8 cellular contexts compared by ENCODE assay signal in genomic region chr2:160918909-160919503, GRCh38.
DNase-seq lines count a peak whose midpoint lies in the region; ATAC-seq and TF ChIP-seq lines count a peak whose summit lies in the region.

No MANE protein-coding gene starts in this region.

- H3F3A ChIP-seq in GM23248 (ENCODE audit: insufficient read depth), result peaks cover 49% of the 10 kb centered on the region

- H3K4me3 ChIP-seq in GM23248, result no peak overlapping the region
- no peak overlapping the region for H3K4me3 ChIP-seq in psoas muscle

- no peak overlapping the region for H2AFZ ChIP-seq in GM23248

- TF ChIP-seq CTCF in psoas muscle (IDR thresholded peaks at IDR 0.05), result peak; percentile 36

- peak overlapping the region; percentile 10 for H3K4me2 ChIP-seq in GM23248 (ENCODE audit: unreplicated experiment)

- no peaks in the 10 kb centered on the region for H3K27me3 ChIP-seq in GM23248 (replicated peaks; ENCODE audit: insufficient read depth)
- no peaks in the 10 kb centered on the region for H3K27me3 ChIP-seq in psoas muscle (ENCODE audit: insufficient read depth in 3 of 3, low read length in 2 of 3)

- no peak overlapping the region for H3K9ac ChIP-seq in GM23248

- H3K9me3 ChIP-seq in GM23248 (ENCODE audit: low read depth) (no peaks in the 10 kb centered on the region), psoas muscle (no peaks in the 10 kb centered on the region)

- in situ Hi-C loops in GM23248 (cut with MboI), result no loop called here

- H3K79me2 ChIP-seq in GM23248 (ENCODE audit: insufficient read depth), result no peaks in the 10 kb centered on the region

- WGBS in GM23248 (ENCODE audit: low coverage in 1 of 2, low lambda C conversion rate in 2 of 2, missing lambda C conversion rate in 2 of 2), 2 experiments, result 44 to 55% methylated on average over 4 of the region's 4 CpGs
- WGBS in psoas muscle, 3 donors, result 51 to 69% (median 55%) methylated on average over 4 of the region's 4 CpGs

- no peaks in the 10 kb centered on the region for H3K36me3 ChIP-seq in GM23248 (ENCODE audit: low read depth)
- H3K36me3 ChIP-seq in psoas muscle (ENCODE audit: insufficient read depth in 1 of 2, low read depth in 1 of 2), result no peaks in the 10 kb centered on the region

- H3K4me1 ChIP-seq in GM23248 (ENCODE audit: insufficient read depth) (peaks cover 62% of the 10 kb centered on the region), psoas muscle (peaks cover 9% of the 10 kb centered on the region)

- ATAC-seq in psoas muscle (peak in 2 of 4 donors; percentile 50 to 56), HG02588 (IDR thresholded peaks at IDR 0.05; ENCODE audit: unreplicated experiment) (no peak)

- H3K9me2 ChIP-seq in GM23248 (ENCODE audit: insufficient read depth), result no peaks in the 10 kb centered on the region

- H3K27ac ChIP-seq in GM23248 (0 out of 2 replicates have a peak overlapping the region, but pooled peaks have one; percentile 94), psoas muscle (no peak overlapping the region)

- DNase-seq in AML-193 (lab: John Stamatoyannopoulos, UW) (peak; percentile 27 to 49), GM23248 (peak; percentile 71), NOMO-1 treated with DMSO at 0.1 percent for 48 hours (lab: John Stamatoyannopoulos, UW; ENCODE audit: unreplicated experiment) (peak; percentile 42), head of caudate nucleus (peak in 37 of 42 donors; percentile 2 to 57 (median 27)), psoas muscle (peak; percentile 42 to 58), SHP77 treated with DMSO at 0.1 percent for 48 hours (lab: John Stamatoyannopoulos, UW) (no peak)
- peak; percentile 71 for DNase-seq in activated effector memory CD4-positive, alpha-beta T cell treated with anti-CD3 and anti-CD28 coated beads, Interleukin-2, amount 50 U/mL, for 16 hours

- no peaks in the 10 kb centered on the region for H4K20me1 ChIP-seq in GM23248 (ENCODE audit: insufficient read depth)

- intact Hi-C loops in head of caudate nucleus (cut with DNase I) (no loop called here), psoas muscle (cut with DNase I) (no loop called here)
